Comparison of ENCODE assay signal across 1 cellular context in genomic region chr16:80997139-80997798, GRCh38.
TF ChIP-seq lines count a peak whose summit lies in the region.

No MANE protein-coding gene starts in this region.

TF ChIP-seq in HepG2, 621 proteins besides CTCF, POLR2A, EP300 and RAD21 (continued from another document):
- TF ChIP-seq RNF219 (CRISPR knock-in tag; IDR thresholded peaks at IDR 0.05) (no peak), ZNF839 (CRISPR knock-in tag; IDR thresholded peaks at IDR 0.05; ENCODE audit: borderline replicate concordance) (no peak), AHDC1 (CRISPR knock-in tag; IDR thresholded peaks at IDR 0.05; ENCODE audit: borderline replicate concordance) (no peak), ZNF367 (CRISPR knock-in tag; IDR thresholded peaks at IDR 0.05; ENCODE audit: borderline replicate concordance) (no peak), ZNF549 (CRISPR knock-in tag; IDR thresholded peaks at IDR 0.05) (0 out of 2 replicates have a peak, but pooled peaks have one; percentile 68), SMAD3 (CRISPR knock-in tag; IDR thresholded peaks at IDR 0.05) (no peak), ZNF580 (CRISPR knock-in tag; IDR thresholded peaks at IDR 0.05; ENCODE audit: borderline replicate concordance, low read depth) (no peak), KLF12 (CRISPR knock-in tag; IDR thresholded peaks at IDR 0.05; ENCODE audit: borderline replicate concordance) (no peak), ISL2 (CRISPR knock-in tag; IDR thresholded peaks at IDR 0.05) (no peak), RARA (CRISPR knock-in tag; IDR thresholded peaks at IDR 0.05) (peak; percentile 37; the same call in 1 of the 2 replicates), ZNF138 (CRISPR knock-in tag; IDR thresholded peaks at IDR 0.05; ENCODE audit: low read depth) (no peak), ATF5 (CRISPR knock-in tag; IDR thresholded peaks at IDR 0.05; ENCODE audit: low read depth) (no peak), ZNF597 (CRISPR knock-in tag; IDR thresholded peaks at IDR 0.05) (no peak), RBFOX2 (IDR thresholded peaks at IDR 0.05; ENCODE audit: low read depth, low read length) (0 out of 2 replicates have a peak, but pooled peaks have one; percentile 9), ZNF614 (CRISPR knock-in tag; IDR thresholded peaks at IDR 0.05; ENCODE audit: borderline replicate concordance) (0 out of 2 replicates have a peak, but pooled peaks have one; percentile 28), ETS1 (CRISPR knock-in tag; IDR thresholded peaks at IDR 0.05) (no peak), ZNF629 (CRISPR knock-in tag; conservative IDR thresholded peaks at IDR 0.05) (no peak), SP140L (CRISPR knock-in tag; IDR thresholded peaks at IDR 0.05; ENCODE audit: borderline replicate concordance) (no peak), ZFP41 (CRISPR knock-in tag; IDR thresholded peaks at IDR 0.05; ENCODE audit: borderline replicate concordance) (no peak), SALL1 (CRISPR knock-in tag; IDR thresholded peaks at IDR 0.05) (no peak; the same call in 1 of the 2 replicates), SRSF9 (IDR thresholded peaks at IDR 0.05; ENCODE audit: borderline replicate concordance, insufficient read depth, low read depth, low read length, poor library complexity, severe bottlenecking) (no peak), REXO4 (CRISPR knock-in tag; IDR thresholded peaks at IDR 0.05; ENCODE audit: borderline replicate concordance) (no peak), BRCA1 (CRISPR knock-in tag; IDR thresholded peaks at IDR 0.05) (no peak), ZNF574 (CRISPR knock-in tag; IDR thresholded peaks at IDR 0.05) (no peak), HOXA9 (CRISPR knock-in tag; IDR thresholded peaks at IDR 0.05; ENCODE audit: borderline replicate concordance) (no peak), ZNF337 (CRISPR knock-in tag; IDR thresholded peaks at IDR 0.05; ENCODE audit: borderline replicate concordance, low read depth) (no peak), CBFB (CRISPR knock-in tag; IDR thresholded peaks at IDR 0.05) (no peak), ZBTB34 (CRISPR knock-in tag; IDR thresholded peaks at IDR 0.05) (no peak), ZNF503 (CRISPR knock-in tag; IDR thresholded peaks at IDR 0.05) (no peak)
